In the genomic region with DNA sequence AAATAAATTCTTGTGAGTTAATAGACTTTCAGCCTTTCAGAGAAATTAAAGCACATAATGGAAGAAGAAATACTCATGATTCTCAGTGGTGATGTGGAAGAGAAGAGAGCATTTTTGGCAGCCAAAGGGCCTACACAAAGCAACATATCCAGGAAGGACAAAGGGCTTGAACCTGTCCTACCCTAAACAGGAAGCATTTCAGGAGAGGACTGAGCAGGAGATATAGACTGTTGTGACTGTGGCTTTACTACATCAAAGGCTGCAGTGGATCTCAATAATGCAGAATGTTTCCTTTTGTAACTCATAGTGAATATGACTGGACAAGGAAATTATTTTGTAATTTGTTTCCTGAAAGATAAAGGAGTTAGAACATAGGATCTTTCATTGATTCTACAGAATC, we compare ENCODE assay signal across 12 cellular contexts. TPM values are rescaled to one million over a fixed set of nuclear protein-coding genes. Genes with fewer than 3 reads are reported as not detected.
A peak's percentile ranks its signal among the peaks of the same experiment; 100 is the strongest.
DNase-seq lines count a peak whose midpoint lies in the region; ATAC-seq, FAIRE-seq and TF ChIP-seq lines count a peak whose summit lies in the region.
"Had no signal": no experiment of that assay in that cellular context is flagged by ENCODE, and none has a peak within 500 bp of the region (broad histone marks: within the 10 kb centered on the region; RNA-seq: fewer than 3 reads in every experiment).

No MANE protein-coding gene starts in this region.

- no peaks in the 10 kb centered on the region for H3F3A ChIP-seq in OCI-LY1 (ENCODE audit: insufficient read depth, low read length)
- H3F3A ChIP-seq in smooth muscle cell (ENCODE audit: low read depth): no peaks in the 10 kb centered on the region

- H2AFZ ChIP-seq in OCI-LY1 (ENCODE audit: low read length): no peak overlapping the region
- H2AFZ ChIP-seq in smooth muscle cell (ENCODE audit: low read depth): peak overlapping the region; percentile 28

- TF ChIP-seq POLR2A in GM12892 (IDR thresholded peaks at IDR 0.05; ENCODE audit: low read depth, low read length): no peak

- no peak overlapping the region for H3K9ac ChIP-seq in OCI-LY1 (ENCODE audit: low read length)
- H3K9ac ChIP-seq in smooth muscle cell (ENCODE audit: low read depth): no peak overlapping the region

- H4K20me1 ChIP-seq in OCI-LY1 (ENCODE audit: insufficient read depth, low read length): no peaks in the 10 kb centered on the region
- no peaks in the 10 kb centered on the region for H4K20me1 ChIP-seq in smooth muscle cell (ENCODE audit: low read depth)

- H3K4me2 ChIP-seq in OCI-LY1 (ENCODE audit: low read length): no peak overlapping the region; the same call in 1 of the 2 replicates
- H3K4me2 ChIP-seq in smooth muscle cell: no peak overlapping the region

- FAIRE-seq in GM12892 (lab: Jason Lieb, UNC): peak; percentile 27
- FAIRE-seq: K562, pancreas had no signal

- peak overlapping the region; percentile 90 for H3K27ac ChIP-seq in OCI-LY1 (ENCODE audit: low read depth, low read length, poor library complexity, severe bottlenecking)
- H3K27ac ChIP-seq in smooth muscle cell (ENCODE audit: low read depth): no peak overlapping the region
- H3K27ac ChIP-seq: epithelial cell of prostate had no signal

- no peak for DNase-seq in GM12892 (ENCODE audit: insufficient read length)
- DNase-seq in smooth muscle cell (lab: John Stamatoyannopoulos, UW; ENCODE audit: unreplicated experiment): no peak
- DNase-seq in foreskin melanocyte: no peak
- DNase-seq in midbrain (lab: John Stamatoyannopoulos, UW): no peak
- DNase-seq: NCI-H2171 treated with DMSO at 0.1 percent for 48 hours, pancreas had no signal

- TF ChIP-seq CTCF in OCI-LY1 (IDR thresholded peaks at IDR 0.05; ENCODE audit: low read length): no peak
- no peak for TF ChIP-seq CTCF in smooth muscle cell (IDR thresholded peaks at IDR 0.05; ENCODE audit: borderline replicate concordance, insufficient read depth, poor library complexity, severe bottlenecking)

- no peak overlapping the region for H3K4me3 ChIP-seq in OCI-LY1 (ENCODE audit: low read depth, low read length, poor library complexity, severe bottlenecking)
- H3K4me3 ChIP-seq in smooth muscle cell: no peak overlapping the region
- H3K4me3 ChIP-seq: K562 had no signal

- no peaks in the 10 kb centered on the region for H3K9me2 ChIP-seq in OCI-LY1 (ENCODE audit: low read depth, low read length)

- H3K4me1 ChIP-seq in OCI-LY1 (ENCODE audit: insufficient read depth, low read length, severe bottlenecking) (peaks cover 42% of the 10 kb centered on the region), smooth muscle cell (ENCODE audit: low read depth) (peaks cover 17% of the 10 kb centered on the region)

- H3K27me3 ChIP-seq in OCI-LY1 (ENCODE audit: insufficient read depth, low read length) (no peaks in the 10 kb centered on the region), smooth muscle cell (ENCODE audit: low read depth) (no peaks in the 10 kb centered on the region)
- H3K27me3 ChIP-seq: pancreas had no signal

- H3K9me3 ChIP-seq in OCI-LY1 (ENCODE audit: low read length) (peaks cover 5% of the 10 kb centered on the region; the same call in 1 of the 2 replicates), smooth muscle cell (replicated peaks; ENCODE audit: low read depth) (no peaks in the 10 kb centered on the region)
- H3K9me3 ChIP-seq: pancreas, thoracic aorta had no signal

- H3K79me2 ChIP-seq in OCI-LY1 (ENCODE audit: insufficient read depth, low read length) (peaks cover 21% of the 10 kb centered on the region), smooth muscle cell (ENCODE audit: low read depth) (peaks cover 31% of the 10 kb centered on the region)

- no peaks in the 10 kb centered on the region for H3K36me3 ChIP-seq in OCI-LY1 (ENCODE audit: insufficient read depth, low read length)
- H3K36me3 ChIP-seq in smooth muscle cell (ENCODE audit: low read depth): no peaks in the 10 kb centered on the region
- H3K36me3 ChIP-seq: pancreas, thoracic aorta had no signal

- ATAC-seq in esophagus mucosa: peak; percentile 75
- ATAC-seq in HG02623 (IDR thresholded peaks at IDR 0.05; ENCODE audit: unreplicated experiment): no peak
- ATAC-seq: K562 had no signal

RNA-seq across cellular contexts. Expression of a gene that starts 1.3 kb away (rescaled TPM):
- polyA plus RNA-seq in GM12892 (2012; ENCODE audit: missing spikeins): 22.8 TPM
- 10.3 TPM for total RNA-seq in esophagus mucosa
- total RNA-seq in smooth muscle cell: 36.2 and 44.8 TPM in 2 replicates
- 13.6 and 22.9 TPM in 2 replicates for polyA plus RNA-seq in smooth muscle cell
